Comparison of ENCODE assay signal across 19 cellular contexts in genomic region chr1:151289991-151290708, GRCh38. TPM values are rescaled to one million over a fixed set of nuclear protein-coding genes. Genes with fewer than 3 reads are reported as not detected.
DNase-seq lines count a peak whose midpoint lies in the region; ATAC-seq and TF ChIP-seq lines count a peak whose summit lies in the region.
"Had no signal": no experiment of that assay in that cellular context is flagged by ENCODE, and none has a peak within 500 bp of the region (broad histone marks: within the 10 kb centered on the region; RNA-seq: fewer than 3 reads in every experiment).

No MANE protein-coding gene starts in this region.

- H3K36me3 Mint-ChIP-seq in activated CD4-positive, alpha-beta memory T cell treated with anti-CD3 and anti-CD28 coated beads, Interleukin-2, amount 10 ng/mL, durations not matched to agents 7 days and 5 days (ENCODE audit: low read depth): peaks cover 70% of the 10 kb centered on the region
- peaks cover 40% of the 10 kb centered on the region for H3K36me3 Mint-ChIP-seq in activated CD4-positive, alpha-beta memory T cell treated with anti-CD3 and anti-CD28 coated beads for 36 hours
- H3K36me3 Mint-ChIP-seq in dendritic cell treated with granulocyte-macrophage colony-stimulating factor and Interleukin-4, amounts not matched to agents 40 ng/mL and 50 ng/mL, for 4 days (ENCODE audit: low read depth): peaks cover 99% of the 10 kb centered on the region

- H3K27ac Mint-ChIP-seq in activated CD4-positive, alpha-beta memory T cell treated with anti-CD3 and anti-CD28 coated beads, Interleukin-2, amount 10 ng/mL, durations not matched to agents 7 days and 5 days: peak overlapping the region; percentile 35
- H3K27ac Mint-ChIP-seq in activated CD4-positive, alpha-beta memory T cell treated with anti-CD3 and anti-CD28 coated beads for 36 hours: no peak overlapping the region
- peak overlapping the region; percentile 20 for H3K27ac Mint-ChIP-seq in dendritic cell treated with granulocyte-macrophage colony-stimulating factor and Interleukin-4, amounts not matched to agents 40 ng/mL and 50 ng/mL, for 4 days
- H3K27ac Mint-ChIP-seq: CD8-positive, alpha-beta T cell; T-helper 2 cell treated with Interferon-gamma antibody and Interleukin-4, amounts not matched to agents 5 μg/mL and 100 μg/mL, for 36 hours had no signal

- H3K4me2 ChIP-seq in HCT116 (ENCODE audit: low read length): no peak overlapping the region
- H3K4me2 ChIP-seq: A549 had no signal

- no peak for DNase-seq in activated CD4-positive, alpha-beta memory T cell treated with anti-CD3 and anti-CD28 coated beads, Interleukin-2, amount 10 ng/mL, durations not matched to agents 7 days and 5 days
- DNase-seq in activated CD4-positive, alpha-beta memory T cell treated with anti-CD3 and anti-CD28 coated beads for 36 hours: no peak
- DNase-seq in HCT116 (ENCODE audit: low read depth, low spot score): no peak
- DNase-seq in NCI-H1436 treated with DMSO at 0.1 percent for 48 hours (lab: John Stamatoyannopoulos, UW): no peak
- DNase-seq in AML-193 (lab: John Stamatoyannopoulos, UW): no peak
- DNase-seq: activated CD8-positive, alpha-beta memory T cell treated with anti-CD3 and anti-CD28 coated beads, Interleukin-2, amount 50 U/mL, for 4 hours; CD8-positive, alpha-beta T cell; cortex of kidney; left cardiac atrium; NCI-H1105 treated with DMSO at 0.1 percent for 48 hours; NCI-H526; retina; tibial artery had no signal

- H3K27ac ChIP-seq in HCT116 (ENCODE audit: low read depth, low read length) (no peak overlapping the region; the same call in 1 of the 2 replicates), neutrophil (peak overlapping the region; percentile 49)
- H3K27ac ChIP-seq: tibial artery had no signal

- H3K9me3 ChIP-seq in HCT116 (ENCODE audit: control insufficient read depth in 1 of 2, insufficient read depth in 1 of 2, low read depth in 1 of 2, low read length in 2 of 2): no peaks in the 10 kb centered on the region
- no peaks in the 10 kb centered on the region for H3K9me3 ChIP-seq in neutrophil
- H3K9me3 ChIP-seq: A549, tibial artery had no signal

- intact Hi-C loops in activated CD4-positive, alpha-beta memory T cell treated with anti-CD3 and anti-CD28 coated beads for 36 hours (cut with micrococcal nuclease): no loop called here
- intact Hi-C loops in HCT116 (cut with micrococcal nuclease): no loop called here
- intact Hi-C loops in dendritic cell treated with granulocyte-macrophage colony-stimulating factor and Interleukin-4, amounts not matched to agents 40 ng/mL and 50 ng/mL, for 4 days (cut with micrococcal nuclease): no loop called here

- H3K27me3 ChIP-seq in HCT116 (ENCODE audit: insufficient read depth, low read length) (no peaks in the 10 kb centered on the region), neutrophil (no peaks in the 10 kb centered on the region)
- H3K27me3 ChIP-seq: tibial artery had no signal

- no peak overlapping the region for H3K4me3 Mint-ChIP-seq in activated CD4-positive, alpha-beta memory T cell treated with anti-CD3 and anti-CD28 coated beads, Interleukin-2, amount 10 ng/mL, durations not matched to agents 7 days and 5 days
- no peak overlapping the region for H3K4me3 Mint-ChIP-seq in activated CD4-positive, alpha-beta memory T cell treated with anti-CD3 and anti-CD28 coated beads for 36 hours
- no peak overlapping the region for H3K4me3 Mint-ChIP-seq in dendritic cell treated with granulocyte-macrophage colony-stimulating factor and Interleukin-4, amounts not matched to agents 40 ng/mL and 50 ng/mL, for 4 days
- H3K4me3 Mint-ChIP-seq: activated naive CD4-positive, alpha-beta T cell treated with anti-CD3 and anti-CD28 coated beads, Interleukin-2, amount 50 U/mL, for 24 hours; CD8-positive, alpha-beta T cell; T-helper 2 cell treated with Interferon-gamma antibody and Interleukin-4, amounts not matched to agents 5 μg/mL and 100 μg/mL, for 36 hours had no signal

- no peak for TF ChIP-seq POLR2A in HCT116 (IDR thresholded peaks at IDR 0.05; ENCODE audit: borderline replicate concordance, extremely low read depth, insufficient read depth, insufficient read length)

- H2AFZ ChIP-seq in HCT116 (ENCODE audit: low read depth, low read length, poor library complexity, severe bottlenecking): no peak overlapping the region

- TF ChIP-seq CTCF in HCT116 (IDR thresholded peaks at IDR 0.05 in 2 of 3, conservative IDR thresholded peaks at IDR 0.05 in 1 of 3; ENCODE audit: borderline replicate concordance in 1 of 3, insufficient read depth in 1 of 3, low read depth in 2 of 3, low read length in 2 of 3) (no peak), neutrophil (IDR thresholded peaks at IDR 0.05) (no peak)

- H3K4me3 ChIP-seq in HCT116 (replicated peaks in 1 of 2; ENCODE audit: low read depth in 1 of 2, low read length in 2 of 2) (no peak overlapping the region), neutrophil (ENCODE audit: low read depth in 1 of 2, low read length in 1 of 2) (no peak overlapping the region)
- H3K4me3 ChIP-seq: A549, tibial artery had no signal

- ATAC-seq in HCT116 (no peak), HG02623 (IDR thresholded peaks at IDR 0.05; ENCODE audit: unreplicated experiment) (no peak)
- ATAC-seq: A549; CD8-positive, alpha-beta T cell; left cardiac atrium had no signal

- POLR2A ChIA-PET in activated CD4-positive, alpha-beta memory T cell treated with anti-CD3 and anti-CD28 coated beads, Interleukin-2, amount 10 ng/mL, durations not matched to agents 7 days and 5 days (lab: Charles Lee): no interaction called here
- POLR2A ChIA-PET in activated CD4-positive, alpha-beta memory T cell treated with anti-CD3 and anti-CD28 coated beads for 36 hours (lab: Charles Lee): no interaction called here
- POLR2A ChIA-PET in HCT116 (lab: Charles Lee): no interaction called here

- no peaks in the 10 kb centered on the region; the same call in 1 of the 2 replicates for H3K79me2 ChIP-seq in HCT116 (ENCODE audit: insufficient read depth, low read length)

- CTCF ChIA-PET in activated CD4-positive, alpha-beta memory T cell treated with anti-CD3 and anti-CD28 coated beads, Interleukin-2, amount 10 ng/mL, durations not matched to agents 7 days and 5 days (lab: Charles Lee): no interaction called here
- CTCF ChIA-PET in activated CD4-positive, alpha-beta memory T cell treated with anti-CD3 and anti-CD28 coated beads for 36 hours (lab: Charles Lee): no interaction called here
- CTCF ChIA-PET in HCT116 (lab: Charles Lee): no interaction called here

- H3K9ac ChIP-seq in HCT116 (ENCODE audit: low read length): no peak overlapping the region

- H3K9me2 ChIP-seq in HCT116 (ENCODE audit: insufficient read depth): no peaks in the 10 kb centered on the region

- no peaks in the 10 kb centered on the region for H3K9me3 Mint-ChIP-seq in activated CD4-positive, alpha-beta memory T cell treated with anti-CD3 and anti-CD28 coated beads, Interleukin-2, amount 10 ng/mL, durations not matched to agents 7 days and 5 days
- H3K9me3 Mint-ChIP-seq in activated CD4-positive, alpha-beta memory T cell treated with anti-CD3 and anti-CD28 coated beads for 36 hours: no peaks in the 10 kb centered on the region
- no peaks in the 10 kb centered on the region for H3K9me3 Mint-ChIP-seq in dendritic cell treated with granulocyte-macrophage colony-stimulating factor and Interleukin-4, amounts not matched to agents 40 ng/mL and 50 ng/mL, for 4 days
- H3K9me3 Mint-ChIP-seq: activated naive CD4-positive, alpha-beta T cell treated with anti-CD3 and anti-CD28 coated beads, Interleukin-2, amount 50 U/mL, for 24 hours; CD8-positive, alpha-beta T cell; T-helper 2 cell treated with Interferon-gamma antibody and Interleukin-4, amounts not matched to agents 5 μg/mL and 100 μg/mL, for 36 hours had no signal

- H3K36me3 ChIP-seq in HCT116 (ENCODE audit: control insufficient read depth in 1 of 2, insufficient read depth in 2 of 2, low read length in 2 of 2): peaks cover 12 to 18% of the 10 kb centered on the region in 2 experiments; a peak in 3 of 4 replicates
- peaks cover 97% of the 10 kb centered on the region for H3K36me3 ChIP-seq in neutrophil

- no peak for TF ChIP-seq RAD21 in HCT116 (IDR thresholded peaks at IDR 0.05; ENCODE audit: low read depth)

- H3K4me1 Mint-ChIP-seq in activated CD4-positive, alpha-beta memory T cell treated with anti-CD3 and anti-CD28 coated beads, Interleukin-2, amount 10 ng/mL, durations not matched to agents 7 days and 5 days: peaks cover 6% of the 10 kb centered on the region
- peaks cover 3% of the 10 kb centered on the region for H3K4me1 Mint-ChIP-seq in activated CD4-positive, alpha-beta memory T cell treated with anti-CD3 and anti-CD28 coated beads for 36 hours (ENCODE audit: low read depth)
- peaks cover 29% of the 10 kb centered on the region for H3K4me1 Mint-ChIP-seq in dendritic cell treated with granulocyte-macrophage colony-stimulating factor and Interleukin-4, amounts not matched to agents 40 ng/mL and 50 ng/mL, for 4 days (ENCODE audit: low read depth)

- no peaks in the 10 kb centered on the region for H3K27me3 Mint-ChIP-seq in activated CD4-positive, alpha-beta memory T cell treated with anti-CD3 and anti-CD28 coated beads, Interleukin-2, amount 10 ng/mL, durations not matched to agents 7 days and 5 days
- H3K27me3 Mint-ChIP-seq in activated CD4-positive, alpha-beta memory T cell treated with anti-CD3 and anti-CD28 coated beads for 36 hours: no peaks in the 10 kb centered on the region
- no peaks in the 10 kb centered on the region for H3K27me3 Mint-ChIP-seq in dendritic cell treated with granulocyte-macrophage colony-stimulating factor and Interleukin-4, amounts not matched to agents 40 ng/mL and 50 ng/mL, for 4 days
- H3K27me3 Mint-ChIP-seq: activated naive CD4-positive, alpha-beta T cell treated with anti-CD3 and anti-CD28 coated beads, Interleukin-2, amount 50 U/mL, for 24 hours had no signal

- BruUV-seq in HCT116 (replicated peaks; lab: Mats Ljungman, UMichigan): no TSS peak

- no peaks in the 10 kb centered on the region for H4K20me1 ChIP-seq in HCT116 (ENCODE audit: insufficient read depth)

- no peaks in the 10 kb centered on the region for H3K4me1 ChIP-seq in HCT116 (ENCODE audit: control insufficient read depth in 1 of 2, insufficient read depth in 2 of 2, low read length in 2 of 2)
- H3K4me1 ChIP-seq in neutrophil (ENCODE audit: control insufficient read depth in 1 of 2, insufficient read depth in 1 of 2, low read depth in 1 of 2, low read length in 1 of 2): peaks cover 0 to 6% of the 10 kb centered on the region in 2 experiments
- H3K4me1 ChIP-seq: A549 had no signal

- RAD21 ChIA-PET in HCT116 (lab: Charles Lee; ENCODE audit: low non-redundant PET in 1 of 2, low total read pairs in 2 of 2, uncharacterized antibody in 2 of 2, unreplicated experiment in 2 of 2): no interaction called here

RNA-seq across cellular contexts. Expression of gene ZNF687, which starts 8.1 kb away (rescaled TPM):
- total RNA-seq in activated CD4-positive, alpha-beta memory T cell treated with anti-CD3 and anti-CD28 coated beads, Interleukin-2, amount 10 ng/mL, durations not matched to agents 7 days and 5 days: 10 to 100 TPM; 31.4 to 32.6 TPM
- total RNA-seq in activated CD4-positive, alpha-beta memory T cell treated with anti-CD3 and anti-CD28 coated beads for 36 hours: 10 to 100 TPM; 27.1 to 27.2 TPM
- total RNA-seq in HCT116 (2021; ENCODE audit: unreplicated experiment): 34.3 TPM
- 26.5 and 28.9 TPM in 2 replicates for polyA plus RNA-seq in HCT116 (2012)

RNA-seq across cellular contexts. Expression of gene PSMD4, which starts 35.6 kb away (rescaled TPM):
- 100 to 1,000 TPM; 178 to 188 TPM for total RNA-seq in activated CD4-positive, alpha-beta memory T cell treated with anti-CD3 and anti-CD28 coated beads, Interleukin-2, amount 10 ng/mL, durations not matched to agents 7 days and 5 days
- total RNA-seq in activated CD4-positive, alpha-beta memory T cell treated with anti-CD3 and anti-CD28 coated beads for 36 hours: 100 to 1,000 TPM; 212 to 227 TPM
- total RNA-seq in HCT116 (2021; ENCODE audit: unreplicated experiment): 225 TPM
- polyA plus RNA-seq in HCT116 (2012): 354 and 390 TPM in 2 replicates

RNA-seq across cellular contexts. Expression of gene PI4KB, which starts 37.1 kb away (rescaled TPM):
- total RNA-seq in activated CD4-positive, alpha-beta memory T cell treated with anti-CD3 and anti-CD28 coated beads, Interleukin-2, amount 10 ng/mL, durations not matched to agents 7 days and 5 days: 10 to 100 TPM; 71.2 to 72.9 TPM
- total RNA-seq in activated CD4-positive, alpha-beta memory T cell treated with anti-CD3 and anti-CD28 coated beads for 36 hours: 10 to 100 TPM; 54.7 to 62.9 TPM
- 45.1 TPM for total RNA-seq in HCT116 (2021; ENCODE audit: unreplicated experiment)
- polyA plus RNA-seq in HCT116 (2012): 48.1 and 48.4 TPM in 2 replicates

RNA-seq across cellular contexts. Expression of gene RFX5, which starts 56.9 kb away (rescaled TPM):
- 10 to 100 TPM; 96.2 to 99.3 TPM for total RNA-seq in activated CD4-positive, alpha-beta memory T cell treated with anti-CD3 and anti-CD28 coated beads, Interleukin-2, amount 10 ng/mL, durations not matched to agents 7 days and 5 days
- 10 to 100 TPM; 64.7 to 68.7 TPM for total RNA-seq in activated CD4-positive, alpha-beta memory T cell treated with anti-CD3 and anti-CD28 coated beads for 36 hours
- total RNA-seq in HCT116 (2021; ENCODE audit: unreplicated experiment): 52.7 TPM
- polyA plus RNA-seq in HCT116 (2012): 23.2 and 24.2 TPM in 2 replicates
